1 cellular context compared by ENCODE assay signal in the genomic region with DNA sequence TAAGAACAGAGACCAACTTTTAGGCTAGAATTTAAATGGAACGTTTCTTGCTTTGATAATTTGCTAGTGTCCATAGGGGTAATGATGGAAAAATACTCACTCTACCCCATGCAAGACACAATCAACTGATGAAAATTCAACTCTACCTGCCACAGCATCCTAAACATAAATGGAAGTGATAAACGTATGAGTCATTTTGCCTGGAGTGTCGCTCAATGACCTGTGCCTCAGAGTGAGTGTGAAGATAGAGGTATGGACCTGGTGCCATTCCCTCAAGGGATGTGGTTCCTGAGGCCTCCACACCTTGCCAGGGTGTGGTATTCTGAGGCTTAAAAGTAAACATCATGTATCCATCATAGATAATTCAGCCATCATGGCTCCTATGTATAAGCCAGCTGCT.
TF ChIP-seq lines count a peak whose summit lies in the region.

No MANE protein-coding gene starts in this region.

TF ChIP-seq in GM23338, 12 proteins besides CTCF, POLR2A, EP300 and RAD21 (continued from another document):
- TF ChIP-seq, protein P1, sequence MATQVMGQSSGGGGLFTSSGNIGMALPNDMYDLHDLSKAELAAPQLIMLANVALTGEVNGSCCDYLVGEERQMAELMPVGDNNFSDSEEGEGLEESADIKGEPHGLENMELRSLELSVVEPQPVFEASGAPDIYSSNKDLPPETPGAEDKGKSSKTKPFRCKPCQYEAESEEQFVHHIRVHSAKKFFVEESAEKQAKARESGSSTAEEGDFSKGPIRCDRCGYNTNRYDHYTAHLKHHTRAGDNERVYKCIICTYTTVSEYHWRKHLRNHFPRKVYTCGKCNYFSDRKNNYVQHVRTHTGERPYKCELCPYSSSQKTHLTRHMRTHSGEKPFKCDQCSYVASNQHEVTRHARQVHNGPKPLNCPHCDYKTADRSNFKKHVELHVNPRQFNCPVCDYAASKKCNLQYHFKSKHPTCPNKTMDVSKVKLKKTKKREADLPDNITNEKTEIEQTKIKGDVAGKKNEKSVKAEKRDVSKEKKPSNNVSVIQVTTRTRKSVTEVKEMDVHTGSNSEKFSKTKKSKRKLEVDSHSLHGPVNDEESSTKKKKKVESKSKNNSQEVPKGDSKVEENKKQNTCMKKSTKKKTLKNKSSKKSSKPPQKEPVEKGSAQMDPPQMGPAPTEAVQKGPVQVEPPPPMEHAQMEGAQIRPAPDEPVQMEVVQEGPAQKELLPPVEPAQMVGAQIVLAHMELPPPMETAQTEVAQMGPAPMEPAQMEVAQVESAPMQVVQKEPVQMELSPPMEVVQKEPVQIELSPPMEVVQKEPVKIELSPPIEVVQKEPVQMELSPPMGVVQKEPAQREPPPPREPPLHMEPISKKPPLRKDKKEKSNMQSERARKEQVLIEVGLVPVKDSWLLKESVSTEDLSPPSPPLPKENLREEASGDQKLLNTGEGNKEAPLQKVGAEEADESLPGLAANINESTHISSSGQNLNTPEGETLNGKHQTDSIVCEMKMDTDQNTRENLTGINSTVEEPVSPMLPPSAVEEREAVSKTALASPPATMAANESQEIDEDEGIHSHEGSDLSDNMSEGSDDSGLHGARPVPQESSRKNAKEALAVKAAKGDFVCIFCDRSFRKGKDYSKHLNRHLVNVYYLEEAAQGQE (IDR thresholded peaks at IDR 0.05; ENCODE audit: unreplicated experiment) = no peak
- no peak for TF ChIP-seq STAT1 (IDR thresholded peaks at IDR 0.05; ENCODE audit: unreplicated experiment)
- no peak for TF ChIP-seq ZNF462 (CRISPR knock-in tag; IDR thresholded peaks at IDR 0.05)
- no peak for TF ChIP-seq JUNB (IDR thresholded peaks at IDR 0.05; ENCODE audit: unreplicated experiment)
- no peak for TF ChIP-seq NANOG (IDR thresholded peaks at IDR 0.05; ENCODE audit: borderline replicate concordance)
- TF ChIP-seq ZNF331 (CRISPR knock-in tag; IDR thresholded peaks at IDR 0.05; ENCODE audit: low read depth) = no peak
- no peak for TF ChIP-seq ZNF114 (CRISPR knock-in tag; IDR thresholded peaks at IDR 0.05)
- TF ChIP-seq, protein P2, sequence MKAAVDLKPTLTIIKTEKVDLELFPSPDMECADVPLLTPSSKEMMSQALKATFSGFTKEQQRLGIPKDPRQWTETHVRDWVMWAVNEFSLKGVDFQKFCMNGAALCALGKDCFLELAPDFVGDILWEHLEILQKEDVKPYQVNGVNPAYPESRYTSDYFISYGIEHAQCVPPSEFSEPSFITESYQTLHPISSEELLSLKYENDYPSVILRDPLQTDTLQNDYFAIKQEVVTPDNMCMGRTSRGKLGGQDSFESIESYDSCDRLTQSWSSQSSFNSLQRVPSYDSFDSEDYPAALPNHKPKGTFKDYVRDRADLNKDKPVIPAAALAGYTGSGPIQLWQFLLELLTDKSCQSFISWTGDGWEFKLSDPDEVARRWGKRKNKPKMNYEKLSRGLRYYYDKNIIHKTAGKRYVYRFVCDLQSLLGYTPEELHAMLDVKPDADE (IDR thresholded peaks at IDR 0.05) = no peak
- no peak for TF ChIP-seq EZH2phosphoT487 (IDR thresholded peaks at IDR 0.05; ENCODE audit: unreplicated experiment)
- TF ChIP-seq POLR2AphosphoS5 (IDR thresholded peaks at IDR 0.05; ENCODE audit: low read depth) = no peak
